ENCODE assay signal across 8 cellular contexts in the genomic region with DNA sequence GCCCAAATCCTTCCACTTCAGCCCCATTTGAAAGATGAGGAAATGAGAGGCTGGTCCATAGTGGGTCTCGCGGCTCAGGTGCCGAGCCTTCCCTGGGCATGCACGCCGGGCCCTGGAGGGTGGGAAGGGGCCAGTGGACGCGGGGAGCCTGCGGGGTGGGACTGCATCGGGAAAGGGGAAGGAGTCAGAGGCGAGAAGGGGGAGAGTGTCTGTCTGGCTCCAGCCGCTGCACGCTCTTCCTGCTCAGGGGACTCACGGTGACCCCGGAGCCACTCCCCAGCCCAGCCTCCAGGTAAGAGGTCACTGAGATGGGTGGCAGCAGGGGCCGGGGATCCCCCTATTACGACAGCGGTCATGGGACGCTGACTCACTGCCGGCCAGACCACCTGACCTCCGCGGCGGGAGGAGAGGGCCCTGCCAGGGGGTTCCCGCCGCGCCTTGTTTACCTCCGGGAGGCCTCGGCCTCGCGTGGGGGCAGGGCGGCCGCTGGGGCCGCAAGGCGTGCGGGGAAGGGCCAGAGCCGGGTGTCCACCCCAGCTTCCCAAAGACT. TPM values are rescaled to one million over a fixed set of nuclear protein-coding genes. Genes with fewer than 3 reads are reported as not detected.
DNase-seq lines count a peak whose midpoint lies in the region; ATAC-seq and TF ChIP-seq lines count a peak whose summit lies in the region.

No MANE protein-coding gene starts in this region.

- DNase-seq in Caco-2 (peak; percentile 97 to 98), SHP77 treated with DMSO at 0.1 percent for 48 hours (lab: John Stamatoyannopoulos, UW) (peak; percentile 73), nucleus accumbens (lab: John Stamatoyannopoulos, UW) (peak; percentile 30 to 95 (median 90)), suprapubic skin (ENCODE audit: low spot score in 2 of 2) (peak; percentile 97)
- peak; percentile 91 for DNase-seq in activated naive CD4-positive, alpha-beta T cell treated with anti-CD3 and anti-CD28 coated beads, Interleukin-2, amount 10 ng/mL, durations not matched to agents 7 days and 5 days

- no peaks in the 10 kb centered on the region for H3K9me3 Mint-ChIP-seq in Caco-2 (ENCODE audit: unreplicated experiment)
- no peaks in the 10 kb centered on the region for H3K9me3 Mint-ChIP-seq in activated naive CD4-positive, alpha-beta T cell treated with anti-CD3 and anti-CD28 coated beads, Interleukin-2, amount 10 ng/mL, durations not matched to agents 7 days and 5 days

- H3K4me1 ChIP-seq in Caco-2 (peaks cover 40% of the 10 kb centered on the region), gastroesophageal sphincter (peaks cover 5 to 65% (median 43%) of the 10 kb centered on the region in 3 donors), suprapubic skin (peaks cover 59% of the 10 kb centered on the region)

- H3K27me3 ChIP-seq in Caco-2 (replicated peaks; ENCODE audit: control insufficient read depth, insufficient read depth, low read length) (no peaks in the 10 kb centered on the region), gastroesophageal sphincter (no peaks in the 10 kb centered on the region), suprapubic skin (no peaks in the 10 kb centered on the region)

- peak overlapping the region; percentile 97 to 100 (median 99) for H3K27ac ChIP-seq in gastroesophageal sphincter
- H3K27ac ChIP-seq in suprapubic skin, result peak overlapping the region; percentile 99

- H3K36me3 ChIP-seq in Caco-2 (ENCODE audit: control insufficient read depth, insufficient read depth, low read length) (peaks cover 10% of the 10 kb centered on the region), gastroesophageal sphincter (peaks cover 0 to 16% of the 10 kb centered on the region in 2 donors), suprapubic skin (peaks cover 15% of the 10 kb centered on the region)

- H3K27me3 Mint-ChIP-seq in Caco-2 (ENCODE audit: insufficient read depth, unreplicated experiment), result no peaks in the 10 kb centered on the region
- H3K27me3 Mint-ChIP-seq in activated naive CD4-positive, alpha-beta T cell treated with anti-CD3 and anti-CD28 coated beads, Interleukin-2, amount 10 ng/mL, durations not matched to agents 7 days and 5 days, result peaks cover 18% of the 10 kb centered on the region

- intact Hi-C loops in Caco-2 (cut with micrococcal nuclease; ENCODE audit: unreplicated experiment), result loop anchor here (1.0 to 10.0 kb wide), 3 partner anchors 11 to 194 kb away; partner anchors contain the start of genes HNRNPH1 and MRNIP

- 0% methylated on average over 1 of the region's 35 CpGs; no CpG with 5 or more reads in 1 of the 2 donors for WGBS in gastroesophageal sphincter (ENCODE audit: low coverage in 1 of 2), 2 donors
- 0% methylated on average over 2 of the region's 35 CpGs for WGBS in suprapubic skin

- peaks cover 30% of the 10 kb centered on the region for H3K4me1 Mint-ChIP-seq in Caco-2 (ENCODE audit: low read depth, unreplicated experiment)
- peaks cover 50% of the 10 kb centered on the region for H3K4me1 Mint-ChIP-seq in activated naive CD4-positive, alpha-beta T cell treated with anti-CD3 and anti-CD28 coated beads, Interleukin-2, amount 10 ng/mL, durations not matched to agents 7 days and 5 days

- TF ChIP-seq CTCF in Caco-2 (IDR thresholded peaks at IDR 0.05; ENCODE audit: insufficient read depth in 1 of 2, low read depth in 1 of 2, low read length in 1 of 2, severe bottlenecking in 1 of 2, unreplicated experiment in 1 of 2) (no peak), gastroesophageal sphincter (IDR thresholded peaks at IDR 0.05) (no peak), suprapubic skin (IDR thresholded peaks at IDR 0.05) (no peak)

- no peaks in the 10 kb centered on the region for H3K9me3 ChIP-seq in Caco-2
- no peaks in the 10 kb centered on the region for H3K9me3 ChIP-seq in gastroesophageal sphincter
- H3K9me3 ChIP-seq in suprapubic skin, result no peaks in the 10 kb centered on the region

- H3K4me3 ChIP-seq in Caco-2 (ENCODE audit: low read depth, low read length), result peak overlapping the region; percentile 38
- peak overlapping the region; percentile 11 to 74 for H3K4me3 ChIP-seq in gastroesophageal sphincter
- peak overlapping the region; percentile 98 for H3K4me3 ChIP-seq in suprapubic skin

- POLR2A ChIA-PET in Caco-2 (lab: Charles Lee), result interaction anchor here (0.5 to 1.0 kb wide), 4 partner anchors 12 to 1366 kb away, joined by 4 to 9 read pairs (median 5); no protein-coding TSS in a partner anchor

- CTCF ChIA-PET in Caco-2 (lab: Charles Lee), result interaction anchor here (0.7 to 1.1 kb wide), 2 partner anchors 13 to 55 kb away, joined by 3 read pairs; no protein-coding TSS in a partner anchor
- CTCF ChIA-PET in activated naive CD4-positive, alpha-beta T cell treated with anti-CD3 and anti-CD28 coated beads, Interleukin-2, amount 10 ng/mL, durations not matched to agents 7 days and 5 days (lab: Charles Lee), result no interaction called here

- H3K27ac Mint-ChIP-seq in Caco-2 (ENCODE audit: unreplicated experiment), result peak overlapping the region; percentile 94
- H3K27ac Mint-ChIP-seq in activated naive CD4-positive, alpha-beta T cell treated with anti-CD3 and anti-CD28 coated beads, Interleukin-2, amount 10 ng/mL, durations not matched to agents 7 days and 5 days, result peak overlapping the region; percentile 85

- H3K4me3 Mint-ChIP-seq in Caco-2 (ENCODE audit: unreplicated experiment), result peak overlapping the region; percentile 88
- peak overlapping the region; percentile 70 for H3K4me3 Mint-ChIP-seq in activated naive CD4-positive, alpha-beta T cell treated with anti-CD3 and anti-CD28 coated beads, Interleukin-2, amount 10 ng/mL, durations not matched to agents 7 days and 5 days

- TF ChIP-seq EP300 in gastroesophageal sphincter (IDR thresholded peaks at IDR 0.05) (peak; percentile 34), suprapubic skin (IDR thresholded peaks at IDR 0.05) (peak; percentile 55)

- peak in 1 of 2 donors; percentile 32 for TF ChIP-seq POLR2A in gastroesophageal sphincter (IDR thresholded peaks at IDR 0.05)
- no peak for TF ChIP-seq POLR2A in suprapubic skin (IDR thresholded peaks at IDR 0.05)

- ATAC-seq in GM19463 (IDR thresholded peaks at IDR 0.05; ENCODE audit: unreplicated experiment) (peak; percentile 65), HG03575 (IDR thresholded peaks at IDR 0.05; ENCODE audit: extremely low read depth, insufficient number of reproducible peaks, low FRiP score, unreplicated experiment) (peak; percentile 54), gastroesophageal sphincter (peak; percentile 79)

- peaks cover 74% of the 10 kb centered on the region for H3K36me3 Mint-ChIP-seq in Caco-2 (ENCODE audit: insufficient read depth, unreplicated experiment)
- H3K36me3 Mint-ChIP-seq in activated naive CD4-positive, alpha-beta T cell treated with anti-CD3 and anti-CD28 coated beads, Interleukin-2, amount 10 ng/mL, durations not matched to agents 7 days and 5 days, result peaks cover 16% of the 10 kb centered on the region

- BruUV-seq in Caco-2 (replicated peaks; lab: Mats Ljungman, UMichigan), result no TSS peak

RNA-seq across cellular contexts. Expression of gene SQSTM1, which starts 1.9 kb away (rescaled TPM):
- total RNA-seq in Caco-2 (2022) (250 and 259 TPM in 2 replicates), gastroesophageal sphincter (100 to 1,000 TPM; 305 to 485 (median 408) TPM), suprapubic skin (100 to 1,000 TPM; 183 to 282 (median 265) TPM)

RNA-seq across cellular contexts. Expression of gene MGAT4B, which starts 12.2 kb away (rescaled TPM):
- total RNA-seq in Caco-2 (2022), result 215 and 217 TPM in 2 replicates
- total RNA-seq in gastroesophageal sphincter, result 10 to 100 TPM; 42.5 to 58.5 (median 47.2) TPM
- total RNA-seq in suprapubic skin, result 100 to 1,000 TPM in 2 of 4 donors, 10 to 100 TPM in 2; 74.5 to 142 (median 97.4) TPM

RNA-seq across cellular contexts. Expression of gene LTC4S, which starts 25.0 kb away (rescaled TPM):
- 2.3 and 2.4 TPM in 2 replicates for total RNA-seq in Caco-2 (2022)
- 1 to 10 TPM in 3 of 4 donors, not detected in 1; 7.5 to 8.8 (median 8.2) TPM for total RNA-seq in gastroesophageal sphincter
- total RNA-seq in suprapubic skin, result 1 to 10 TPM; 3.5 to 7.9 (median 4.5) TPM

RNA-seq across cellular contexts. Expression of gene MRNIP, which starts 39.8 kb away (rescaled TPM):
- total RNA-seq in Caco-2 (2022) (37.8 and 43.0 TPM in 2 replicates), gastroesophageal sphincter (10 to 100 TPM; 17.9 to 50.6 (median 34.3) TPM), suprapubic skin (100 to 1,000 TPM in 1 of 4 donors, 10 to 100 TPM in 3; 11.6 to 102 (median 22.6) TPM)

Comparison
In these comparisons a context has a peak if more than half of its experiments do, and no peak if none do; other contexts are left out.
1. Peak in every context shown above with its lines: DNase-seq, ATAC-seq, H3K4me3 ChIP-seq and H3K27ac ChIP-seq.
2. H3K4me3 ChIP-seq: peak in every context shown above with its lines; median percentile 98 in suprapubic skin; 42 in gastroesophageal sphincter; 38 in Caco-2.